Comparison of ENCODE assay signal across 5 cellular contexts in genomic region chr3:106360901-106361300, GRCh38.
DNase-seq lines count a peak whose midpoint lies in the region; ATAC-seq and TF ChIP-seq lines count a peak whose summit lies in the region.
"Not testable (repeated sequence)": the region's sequence is repeated elsewhere in the genome, so short reads cannot be mapped to it uniquely, and the experiment has no call there.

No MANE protein-coding gene starts in this region.

- CTCF ChIA-PET in PC-3 (lab: Charles Lee) = not testable (repeated sequence)

- H3K36me3 ChIP-seq in PC-3 (ENCODE audit: low read depth, low read length) = not testable (repeated sequence)

- not testable (repeated sequence) for H3K9me3 ChIP-seq in PC-3 (ENCODE audit: low read length)

- H2AFZ ChIP-seq in PC-3 (ENCODE audit: low read length) = not testable (repeated sequence)

- not testable (repeated sequence) for ATAC-seq in PC-3

- DNase-seq in LNCaP clone FGC (ENCODE audit: low read depth) (peak; percentile 64), PC-3 (peak; percentile 40), fibroblast of villous mesenchyme (ENCODE audit: low read depth) (peak; percentile 12)

- H3K4me3 ChIP-seq in LNCaP clone FGC (ENCODE audit: low read depth, low read length); PC-3 (ENCODE audit: low read length); fibroblast of villous mesenchyme (ENCODE audit: low read depth, low read length): not testable (repeated sequence)

- not testable (repeated sequence) for H3K79me2 ChIP-seq in PC-3 (ENCODE audit: low read length)

- intact Hi-C loops in PC-3 (cut with micrococcal nuclease) = not testable (repeated sequence)

- H3K27ac ChIP-seq in C4-2B (peak overlapping the region; percentile 62), VCaP (peak overlapping the region; percentile 86)
- H3K27ac ChIP-seq in PC-3 (ENCODE audit: low read length) = not testable (repeated sequence)

- not testable (repeated sequence) for BruUV-seq in PC-3 (replicated peaks; lab: Mats Ljungman, UMichigan)

- H3K9me2 ChIP-seq in PC-3 (replicated peaks; ENCODE audit: low read length) = not testable (repeated sequence)

- H3F3A ChIP-seq in PC-3 (ENCODE audit: low read length, unreplicated experiment) = not testable (repeated sequence)

- not testable (repeated sequence) for H3K4me1 ChIP-seq in PC-3 (ENCODE audit: insufficient read depth, low read length)

- H3K9ac ChIP-seq in PC-3 (ENCODE audit: low read length) = not testable (repeated sequence)

- POLR2A ChIA-PET in PC-3 (lab: Charles Lee; ENCODE audit: unreplicated experiment) = not testable (repeated sequence)

- not testable (repeated sequence) for H3K27me3 ChIP-seq in PC-3 (ENCODE audit: low read length)

- H4K20me1 ChIP-seq in PC-3 (ENCODE audit: low read length) = not testable (repeated sequence)

- not testable (repeated sequence) for TF ChIP-seq CTCF in C4-2B (conservative IDR thresholded peaks at IDR 0.05); LNCaP clone FGC (IDR thresholded peaks at IDR 0.05; ENCODE audit: control insufficient read depth, extremely low read depth, insufficient read depth); PC-3 (conservative IDR thresholded peaks at IDR 0.05; ENCODE audit: low read depth, low read length); VCaP (conservative IDR thresholded peaks at IDR 0.05); fibroblast of villous mesenchyme (IDR thresholded peaks at IDR 0.05; ENCODE audit: insufficient read depth, low read depth, low read length)

- H3K4me2 ChIP-seq in PC-3 (ENCODE audit: low read length) = not testable (repeated sequence)

Comparison
In these comparisons a context has a peak if more than half of its experiments do, and no peak if none do; other contexts are left out.
1. DNase-seq: peak in every context shown above with its lines; median percentile 64 in LNCaP clone FGC; 40 in PC-3; 12 in fibroblast of villous mesenchyme.